ENCODE assay signal across 8 cellular contexts in the genomic region with DNA sequence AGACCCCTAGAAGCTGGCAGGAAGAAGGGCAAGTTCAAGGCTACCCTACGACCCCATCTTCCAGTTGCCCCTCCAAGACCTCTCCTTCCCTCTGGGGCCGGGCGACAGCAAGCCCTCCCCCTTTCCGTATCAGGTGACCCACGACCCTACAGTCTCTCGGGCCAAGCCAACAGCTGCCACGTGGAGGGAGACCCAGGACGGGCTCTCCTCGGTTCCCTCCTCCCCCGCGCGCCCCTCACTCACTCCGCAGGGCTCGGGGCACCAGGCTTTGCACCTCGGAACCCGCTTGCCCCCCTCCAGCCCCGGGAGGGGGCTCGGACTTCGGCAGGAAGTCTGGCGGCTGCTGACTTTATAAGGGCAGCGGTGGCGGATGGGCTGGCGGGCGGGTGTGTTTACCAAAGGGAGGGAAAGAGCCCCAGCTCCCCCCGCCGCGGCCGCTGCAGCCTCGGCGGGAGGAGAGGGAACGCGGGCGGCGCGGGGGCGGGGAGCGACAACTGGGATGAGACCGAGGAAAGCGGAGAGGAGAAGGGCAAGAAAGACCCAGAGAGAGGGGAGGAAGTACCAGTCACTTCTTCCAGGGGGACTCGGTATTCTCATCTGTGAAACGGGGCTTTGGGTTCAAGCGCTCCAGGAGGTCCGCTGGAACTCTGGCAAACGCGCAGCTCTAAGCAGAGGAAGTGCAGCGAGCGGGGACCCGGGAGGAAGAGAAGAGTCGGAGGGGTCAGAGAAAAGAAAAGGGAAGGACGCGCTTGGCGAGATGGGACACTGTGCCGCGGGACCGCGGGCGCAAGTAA. TPM values are rescaled to one million over a fixed set of nuclear protein-coding genes. Genes with fewer than 3 reads are reported as not detected.
DNase-seq lines count a peak whose midpoint lies in the region; ATAC-seq, FAIRE-seq and TF ChIP-seq lines count a peak whose summit lies in the region.

No MANE protein-coding gene starts in this region.

- H2AFZ ChIP-seq in SK-N-SH (ENCODE audit: low read depth) = peak overlapping the region; percentile 85

- H3K9ac ChIP-seq in SK-N-SH (peak overlapping the region; percentile 40), iPS-18a (ENCODE audit: low read length) (peak overlapping the region; percentile 62)

- POLR2A ChIA-PET in SK-N-SH (lab: Yijun Ruan, JAX) = interaction anchor here (0.8 to 1.9 kb wide), 3 partner anchors 12 to 21 kb away, joined by 3 to 5 read pairs (median 3); no protein-coding TSS in a partner anchor

- H3K9me3 ChIP-seq in BE2C = no peaks in the 10 kb centered on the region
- no peaks in the 10 kb centered on the region for H3K9me3 ChIP-seq in SK-N-SH
- no peaks in the 10 kb centered on the region for H3K9me3 ChIP-seq in ascending aorta
- no peaks in the 10 kb centered on the region for H3K9me3 ChIP-seq in iPS-18a (ENCODE audit: control insufficient read depth, low read depth, low read length)
- H3K9me3 ChIP-seq in spleen = no peaks in the 10 kb centered on the region

- H4K20me1 ChIP-seq in SK-N-SH (ENCODE audit: insufficient read depth) = no peaks in the 10 kb centered on the region

- TF ChIP-seq RAD21 in SK-N-SH (IDR thresholded peaks at IDR 0.05; ENCODE audit: low read length) = no peak

- no peak for TF ChIP-seq POLR2A in spleen (IDR thresholded peaks at IDR 0.05)

- H3F3A ChIP-seq in SK-N-SH (replicated peaks; ENCODE audit: insufficient read depth) = no peaks in the 10 kb centered on the region

- H3K4me2 ChIP-seq in SK-N-SH = peak overlapping the region; percentile 94

- WGBS in SK-N-SH (ENCODE audit: low lambda C conversion rate) = 1% methylated on average over 51 of the region's 57 CpGs
- WGBS in spleen, 5 donors = 0 to 1% (median 0%) methylated on average over 40 to 57 of the region's 57 CpGs

- H3K27me3 ChIP-seq in BE2C (no peaks in the 10 kb centered on the region), SK-N-SH (ENCODE audit: insufficient read depth) (no peaks in the 10 kb centered on the region), ascending aorta (no peaks in the 10 kb centered on the region), iPS-18a (ENCODE audit: control insufficient read depth, insufficient read depth, low read length) (peaks cover 48% of the 10 kb centered on the region), spleen (replicated peaks in 1 of 7) (no peaks in the 10 kb centered on the region)

- H3K4me3 ChIP-seq in BE2C (ENCODE audit: low read depth, low read length) (peak overlapping the region; percentile 72), SK-N-SH (ENCODE audit: low read depth in 2 of 2, low read length in 1 of 2) (peak overlapping the region; percentile 69 to 78), ascending aorta (peak overlapping the region; percentile 72 to 86), iPS-18a (ENCODE audit: low read length) (peak overlapping the region; percentile 80), spleen (peak overlapping the region; percentile 66 to 97 (median 90))

- no peak for TF ChIP-seq CTCF in BE2C (IDR thresholded peaks at IDR 0.05; ENCODE audit: low read depth, low read length)
- no peak for TF ChIP-seq CTCF in SK-N-SH (IDR thresholded peaks at IDR 0.05)
- TF ChIP-seq CTCF in ascending aorta (IDR thresholded peaks at IDR 0.05) = no peak
- TF ChIP-seq CTCF in spleen (IDR thresholded peaks at IDR 0.05 in 8 of 11, conservative IDR thresholded peaks at IDR 0.05 in 3 of 11) = no peak

- TF ChIP-seq EP300 in SK-N-SH (IDR thresholded peaks at IDR 0.05; ENCODE audit: borderline replicate concordance in 1 of 2, low read depth in 1 of 2, low read length in 1 of 2) = no peak

- FAIRE-seq in GM19239 (lab: Jason Lieb, UNC) = peak; percentile 71

- H3K36me3 ChIP-seq in BE2C = no peaks in the 10 kb centered on the region
- no peaks in the 10 kb centered on the region for H3K36me3 ChIP-seq in SK-N-SH (replicated peaks in 1 of 2; ENCODE audit: control insufficient read depth in 1 of 2, insufficient read depth in 2 of 2, low read length in 1 of 2)
- no peaks in the 10 kb centered on the region for H3K36me3 ChIP-seq in ascending aorta
- no peaks in the 10 kb centered on the region for H3K36me3 ChIP-seq in iPS-18a (ENCODE audit: control insufficient read depth, low read depth, low read length)
- H3K36me3 ChIP-seq in spleen = no peaks in the 10 kb centered on the region

- H3K4me1 ChIP-seq in BE2C = no peaks in the 10 kb centered on the region
- peaks cover 0 to 9% of the 10 kb centered on the region in 2 experiments; a peak in 1 of 4 replicates for H3K4me1 ChIP-seq in SK-N-SH (ENCODE audit: control insufficient read depth in 1 of 2, insufficient read depth in 2 of 2, low read depth in 1 of 2, low read length in 1 of 2)
- peaks cover 0 to 8% of the 10 kb centered on the region in 2 donors for H3K4me1 ChIP-seq in ascending aorta
- H3K4me1 ChIP-seq in iPS-18a (ENCODE audit: control insufficient read depth, low read depth, low read length) = peaks cover 4% of the 10 kb centered on the region
- H3K4me1 ChIP-seq in spleen = peaks cover 3 to 52% (median 21%) of the 10 kb centered on the region in 6 donors

- H3K9me2 ChIP-seq in SK-N-SH = no peaks in the 10 kb centered on the region

- intact Hi-C loops in ascending aorta (cut with DNase I) = loop anchor here (2.0 kb wide), 1 partner anchor 16 kb away; no protein-coding TSS in a partner anchor
- intact Hi-C loops in spleen (cut with DNase I; ENCODE audit: low total_unique reads) = no loop called here

- no peaks in the 10 kb centered on the region for H3K79me2 ChIP-seq in SK-N-SH (ENCODE audit: insufficient read depth)

- peak; percentile 7 for ATAC-seq in HG03469 (IDR thresholded peaks at IDR 0.05; ENCODE audit: unreplicated experiment)

- CTCF ChIA-PET in SK-N-SH (lab: Yijun Ruan, JAX) = interaction anchor here (0.8 to 6.9 kb wide), 15 partner anchors 13 to 169 kb away, joined by 3 to 106 read pairs (median 7); a partner anchor contains a TSS

- DNase-seq in BE2C = peak; percentile 21
- peak; percentile 41 for DNase-seq in GM19239 (ENCODE audit: insufficient read length, low spot score)
- peak; percentile 79 for DNase-seq in SK-N-SH
- DNase-seq in ascending aorta (ENCODE audit: low spot score in 2 of 2) = peak in 1 of 2 donors; percentile 78
- DNase-seq in spleen = peak; percentile 91
- DNase-seq in SHP77 treated with DMSO at 0.1 percent for 48 hours (lab: John Stamatoyannopoulos, UW) = no peak

- H3K27ac ChIP-seq in SK-N-SH (ENCODE audit: low read depth in 2 of 2, low read length in 1 of 2) (no peak overlapping the region; a peak in 1 of 4 replicates), ascending aorta (peak overlapping the region; percentile 56 to 60), iPS-18a (ENCODE audit: low read length) (no peak overlapping the region), spleen (peak overlapping the region in 7 of 8 donors; percentile 23 to 80 (median 71))

TF ChIP-seq in SK-N-SH, 30 proteins besides CTCF, POLR2A, EP300 and RAD21 (continues in another document):
- TF ChIP-seq, protein P1, sequence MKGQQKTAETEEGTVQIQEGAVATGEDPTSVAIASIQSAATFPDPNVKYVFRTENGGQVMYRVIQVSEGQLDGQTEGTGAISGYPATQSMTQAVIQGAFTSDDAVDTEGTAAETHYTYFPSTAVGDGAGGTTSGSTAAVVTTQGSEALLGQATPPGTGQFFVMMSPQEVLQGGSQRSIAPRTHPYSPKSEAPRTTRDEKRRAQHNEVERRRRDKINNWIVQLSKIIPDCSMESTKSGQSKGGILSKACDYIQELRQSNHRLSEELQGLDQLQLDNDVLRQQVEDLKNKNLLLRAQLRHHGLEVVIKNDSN (IDR thresholded peaks at IDR 0.05; ENCODE audit: borderline replicate concordance, low read depth) = 0 out of 2 replicates have a peak, but pooled peaks have one; percentile 9
- TF ChIP-seq, protein P2, sequence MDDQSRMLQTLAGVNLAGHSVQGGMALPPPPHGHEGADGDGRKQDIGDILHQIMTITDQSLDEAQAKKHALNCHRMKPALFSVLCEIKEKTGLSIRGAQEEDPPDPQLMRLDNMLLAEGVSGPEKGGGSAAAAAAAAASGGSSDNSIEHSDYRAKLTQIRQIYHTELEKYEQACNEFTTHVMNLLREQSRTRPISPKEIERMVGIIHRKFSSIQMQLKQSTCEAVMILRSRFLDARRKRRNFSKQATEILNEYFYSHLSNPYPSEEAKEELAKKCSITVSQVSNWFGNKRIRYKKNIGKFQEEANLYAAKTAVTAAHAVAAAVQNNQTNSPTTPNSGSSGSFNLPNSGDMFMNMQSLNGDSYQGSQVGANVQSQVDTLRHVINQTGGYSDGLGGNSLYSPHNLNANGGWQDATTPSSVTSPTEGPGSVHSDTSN (IDR thresholded peaks at IDR 0.05) = no peak

RNA-seq across cellular contexts. Expression of a gene that starts 0.8 kb away (rescaled TPM):
- 14.9 TPM for polyA plus RNA-seq in BE2C (2012; ENCODE audit: insufficient read depth, insufficient read length, low read depth)
- polyA plus RNA-seq in SK-N-SH (2012; rRNA removed) (3.7 and 4.4 TPM in 2 replicates), spleen (1 to 10 TPM; 6.2 to 8.4 (median 6.4) TPM)
- polyA plus RNA-seq in SK-N-SH (2012; cell fraction: cytosol; rRNA removed) = 1.7 and 3.2 TPM in 2 replicates
- polyA plus RNA-seq in SK-N-SH (2012; cell fraction: nucleus; rRNA removed) = 11.4 and 13.9 TPM in 2 replicates
- total RNA-seq in ascending aorta (18.4 TPM), spleen (10 to 100 TPM in 5 of 7 donors, 1 to 10 TPM in 2; 7.0 to 16.1 (median 13.0) TPM)

RNA-seq across cellular contexts. Expression of a gene that starts 15.8 kb away (rescaled TPM):
- 91.8 TPM for polyA plus RNA-seq in BE2C (2012; ENCODE audit: insufficient read depth, insufficient read length, low read depth)
- polyA plus RNA-seq in SK-N-SH (2012; rRNA removed) (179 and 189 TPM in 2 replicates), spleen (10 to 100 TPM; 38.7 to 57.4 (median 56.1) TPM)
- 164 and 176 TPM in 2 replicates for polyA plus RNA-seq in SK-N-SH (2012; cell fraction: cytosol; rRNA removed)
- 53.8 and 76.0 TPM in 2 replicates for polyA plus RNA-seq in SK-N-SH (2012; cell fraction: nucleus; rRNA removed)
- total RNA-seq in ascending aorta (not detected), spleen (10 to 100 TPM; 28.1 to 58.7 (median 39.0) TPM)

RNA-seq across cellular contexts. Expression of a gene that starts 22.7 kb away (rescaled TPM):
- polyA plus RNA-seq in BE2C (2012; ENCODE audit: insufficient read depth, insufficient read length, low read depth) = not detected
- polyA plus RNA-seq in SK-N-SH (2012; rRNA removed) (not detected in 2 replicates), spleen (not detected)
- not detected in 2 replicates for polyA plus RNA-seq in SK-N-SH (2012; cell fraction: cytosol; rRNA removed)
- not detected in 2 replicates for polyA plus RNA-seq in SK-N-SH (2012; cell fraction: nucleus; rRNA removed)
- total RNA-seq in ascending aorta (not detected), spleen (not detected)

RNA-seq across cellular contexts. Expression of a gene that starts 52.7 kb away (rescaled TPM):
- 2.0 TPM for polyA plus RNA-seq in BE2C (2012; ENCODE audit: insufficient read depth, insufficient read length, low read depth)
- polyA plus RNA-seq in SK-N-SH (2012; rRNA removed) = 65.9 and 77.0 TPM in 2 replicates
- polyA plus RNA-seq in SK-N-SH (2012; cell fraction: cytosol; rRNA removed) = 57.4 and 64.3 TPM in 2 replicates
- polyA plus RNA-seq in SK-N-SH (2012; cell fraction: nucleus; rRNA removed) = 31.1 and 39.3 TPM in 2 replicates
- 44.9 TPM for total RNA-seq in ascending aorta
- 100 to 1,000 TPM in 5 of 7 donors, 10 to 100 TPM in 2; 74.2 to 137 (median 112) TPM for total RNA-seq in spleen
- 100 to 1,000 TPM in 1 of 3 donors, 10 to 100 TPM in 2; 46.8 to 135 (median 79.5) TPM for polyA plus RNA-seq in spleen

RNA-seq across cellular contexts. Expression of a gene that starts 54.4 kb away (rescaled TPM):
- polyA plus RNA-seq in BE2C (2012; ENCODE audit: insufficient read depth, insufficient read length, low read depth) = 0.52 TPM
- polyA plus RNA-seq in SK-N-SH (2012; rRNA removed) = 0.08 and 0.30 TPM in 2 replicates
- 0.13 and 0.39 TPM in 2 replicates for polyA plus RNA-seq in SK-N-SH (2012; cell fraction: cytosol; rRNA removed)
- polyA plus RNA-seq in SK-N-SH (2012; cell fraction: nucleus; rRNA removed) = 0.26 and 0.65 TPM in 2 replicates
- total RNA-seq in ascending aorta = 0.64 TPM
- total RNA-seq in spleen = 1 to 10 TPM in 1 of 7 donors, under 1 TPM in 6; 0.37 to 2.0 (median 0.49) TPM
- polyA plus RNA-seq in spleen = under 1 TPM; 0.15 to 0.73 (median 0.29) TPM

Comparison
In these comparisons a context has a peak if more than half of its experiments do, and no peak if none do; other contexts are left out.
1. H3K27ac ChIP-seq: peak in ascending aorta (2 of 2) and spleen (7 of 8); none in SK-N-SH (0 of 2) and iPS-18a (single experiment).
2. RNA of a gene that starts 15.8 kb away (total RNA-seq): 28.1 to 58.7 TPM in spleen; not detected in ascending aorta (single experiment); every median in the first group is over 10 times any median in the second.
3. Peak in every context shown above with its lines, with median percentiles within 50 percentile points of each other: H3K4me3 ChIP-seq.